In genomic region chr3:50237754-50238548, GRCh38 we compare ENCODE assay signal across 8 cellular contexts. TPM values are rescaled to one million over a fixed set of nuclear protein-coding genes. Genes with fewer than 3 reads are reported as not detected.
DNase-seq lines count a peak whose midpoint lies in the region; ATAC-seq and TF ChIP-seq lines count a peak whose summit lies in the region.

No MANE protein-coding gene starts in this region.

- peak overlapping the region; percentile 90 to 95 (median 94) for H3K27ac ChIP-seq in Peyer's patch

- ATAC-seq in GM18519 (IDR thresholded peaks at IDR 0.05; ENCODE audit: low FRiP score, unreplicated experiment) (peak; percentile 30), HG03280 (IDR thresholded peaks at IDR 0.05; ENCODE audit: unreplicated experiment) (peak; percentile 31)
- peak; percentile 57 for ATAC-seq in stimulated activated naive CD8-positive, alpha-beta T cell treated with anti-CD3 and anti-CD28 coated beads, Interleukin-15, Interleukin-2, amounts not matched to agents 100 U/mL and 50 U/mL, for 24 hours

- H3K4me1 Mint-ChIP-seq in activated T-helper 1 cell treated with anti-CD3 and anti-CD28 coated beads, Interleukin-12 subunit alpha, Interleukin-12 subunit beta, Interleukin-2, Interleukin-4 antibody, amounts not matched to agents 30 ng/mL and 10 ng/mL and 1 ng/mL, durations not matched to agents 14 hours and 24 hours and 36 hours (ENCODE audit: low read depth): peaks cover 53% of the 10 kb centered on the region
- H3K4me1 Mint-ChIP-seq in nephron: peaks cover 51% of the 10 kb centered on the region

- TF ChIP-seq POLR2A in Peyer's patch (IDR thresholded peaks at IDR 0.05): peak in 1 of 2 donors; percentile 25

- H3K27me3 Mint-ChIP-seq in activated T-helper 1 cell treated with anti-CD3 and anti-CD28 coated beads, Interleukin-12 subunit alpha, Interleukin-12 subunit beta, Interleukin-2, Interleukin-4 antibody, amounts not matched to agents 30 ng/mL and 10 ng/mL and 1 ng/mL, durations not matched to agents 14 hours and 24 hours and 36 hours (ENCODE audit: insufficient read depth): no peaks in the 10 kb centered on the region
- H3K27me3 Mint-ChIP-seq in nephron (ENCODE audit: low read depth): no peaks in the 10 kb centered on the region

- intact Hi-C loops in activated T-helper 1 cell treated with anti-CD3 and anti-CD28 coated beads, Interleukin-12 subunit alpha, Interleukin-12 subunit beta, Interleukin-2, Interleukin-4 antibody, amounts not matched to agents 30 ng/mL and 10 ng/mL and 1 ng/mL, durations not matched to agents 14 hours and 24 hours and 36 hours (cut with micrococcal nuclease): loop anchor here (1.0 to 5.0 kb wide), 6 partner anchors 8 to 896 kb away; partner anchors contain the start of genes APEH, GMPPB, RBM6 and TRAIP

- no peaks in the 10 kb centered on the region for H3K9me3 ChIP-seq in Peyer's patch

- peak overlapping the region; percentile 94 for H3K27ac Mint-ChIP-seq in activated T-helper 1 cell treated with anti-CD3 and anti-CD28 coated beads, Interleukin-12 subunit alpha, Interleukin-12 subunit beta, Interleukin-2, Interleukin-4 antibody, amounts not matched to agents 30 ng/mL and 10 ng/mL and 1 ng/mL, durations not matched to agents 14 hours and 24 hours and 36 hours
- H3K27ac Mint-ChIP-seq in nephron: peak overlapping the region; percentile 84 to 98 (median 96)

- no peaks in the 10 kb centered on the region for H3K9me3 Mint-ChIP-seq in activated T-helper 1 cell treated with anti-CD3 and anti-CD28 coated beads, Interleukin-12 subunit alpha, Interleukin-12 subunit beta, Interleukin-2, Interleukin-4 antibody, amounts not matched to agents 30 ng/mL and 10 ng/mL and 1 ng/mL, durations not matched to agents 14 hours and 24 hours and 36 hours
- H3K9me3 Mint-ChIP-seq in nephron: no peaks in the 10 kb centered on the region

- H3K4me1 ChIP-seq in Peyer's patch: peaks cover 4 to 67% (median 53%) of the 10 kb centered on the region in 4 donors

- peaks cover 0 to 2% (median 0%) of the 10 kb centered on the region in 3 donors for H3K36me3 ChIP-seq in Peyer's patch

- peak overlapping the region; percentile 99 for H3K4me3 Mint-ChIP-seq in activated T-helper 1 cell treated with anti-CD3 and anti-CD28 coated beads, Interleukin-12 subunit alpha, Interleukin-12 subunit beta, Interleukin-2, Interleukin-4 antibody, amounts not matched to agents 30 ng/mL and 10 ng/mL and 1 ng/mL, durations not matched to agents 14 hours and 24 hours and 36 hours
- peak overlapping the region; percentile 98 to 99 (median 99) for H3K4me3 Mint-ChIP-seq in nephron

- TF ChIP-seq CTCF in Peyer's patch (IDR thresholded peaks at IDR 0.05): no peak
- no peak for TF ChIP-seq CTCF in fibroblast of mammary gland (conservative IDR thresholded peaks at IDR 0.05; ENCODE audit: control insufficient read depth, insufficient read depth, low read depth, low read length)
- TF ChIP-seq CTCF in nephron (IDR thresholded peaks at IDR 0.05; ENCODE audit: unreplicated experiment in 3 of 3): no peak

- H3K36me3 Mint-ChIP-seq in activated T-helper 1 cell treated with anti-CD3 and anti-CD28 coated beads, Interleukin-12 subunit alpha, Interleukin-12 subunit beta, Interleukin-2, Interleukin-4 antibody, amounts not matched to agents 30 ng/mL and 10 ng/mL and 1 ng/mL, durations not matched to agents 14 hours and 24 hours and 36 hours (ENCODE audit: low read depth): peaks cover 18% of the 10 kb centered on the region
- H3K36me3 Mint-ChIP-seq in nephron (ENCODE audit: low read depth): peaks cover 3% of the 10 kb centered on the region

- H3K4me3 ChIP-seq in Peyer's patch: peak overlapping the region; percentile 75 to 99 (median 88)
- peak overlapping the region; percentile 90 for H3K4me3 ChIP-seq in fibroblast of mammary gland (ENCODE audit: control insufficient read depth, low read depth, low read length)

- H3K27me3 ChIP-seq in Peyer's patch: no peaks in the 10 kb centered on the region

- DNase-seq in Peyer's patch: peak; percentile 77 to 94 (median 91)
- peak; percentile 87 for DNase-seq in activated T-helper 1 cell treated with anti-CD3 and anti-CD28 coated beads, Interleukin-12 subunit alpha, Interleukin-12 subunit beta, Interleukin-2, Interleukin-4 antibody, amounts not matched to agents 30 ng/mL and 10 ng/mL and 1 ng/mL, durations not matched to agents 14 hours and 24 hours and 36 hours (ENCODE audit: low spot score)
- peak; percentile 78 for DNase-seq in fibroblast of mammary gland (ENCODE audit: low read depth)
- peak; percentile 89 for DNase-seq in stimulated activated naive CD8-positive, alpha-beta T cell treated with anti-CD3 and anti-CD28 coated beads, Interleukin-15, Interleukin-2, amounts not matched to agents 100 U/mL and 50 U/mL, for 24 hours
- no peak for DNase-seq in NCI-H446 (lab: John Stamatoyannopoulos, UW)

RNA-seq across cellular contexts. Expression of gene GNAI2, which starts 1.9 kb away (rescaled TPM):
- 100 to 1,000 TPM in 2 of 4 donors, 10 to 100 TPM in 2; 71.8 to 178 (median 98.4) TPM for total RNA-seq in Peyer's patch
- total RNA-seq in activated T-helper 1 cell treated with anti-CD3 and anti-CD28 coated beads, Interleukin-12 subunit alpha, Interleukin-12 subunit beta, Interleukin-2, Interleukin-4 antibody, amounts not matched to agents 30 ng/mL and 10 ng/mL and 1 ng/mL, durations not matched to agents 14 hours and 24 hours and 36 hours: 237 and 238 TPM in 2 replicates

RNA-seq across cellular contexts. Expression of gene SEMA3B, which starts 31.0 kb away (rescaled TPM):
- 100 to 1,000 TPM in 3 of 4 donors, 10 to 100 TPM in 1; 56.1 to 367 (median 267) TPM for total RNA-seq in Peyer's patch
- 0.49 and 1.0 TPM in 2 replicates for total RNA-seq in activated T-helper 1 cell treated with anti-CD3 and anti-CD28 coated beads, Interleukin-12 subunit alpha, Interleukin-12 subunit beta, Interleukin-2, Interleukin-4 antibody, amounts not matched to agents 30 ng/mL and 10 ng/mL and 1 ng/mL, durations not matched to agents 14 hours and 24 hours and 36 hours

RNA-seq across cellular contexts. Expression of gene SLC38A3, which starts 32.9 kb away (rescaled TPM):
- total RNA-seq in Peyer's patch: 1 to 10 TPM in 1 of 4 donors, not detected in 3; 1.3 TPM
- total RNA-seq in activated T-helper 1 cell treated with anti-CD3 and anti-CD28 coated beads, Interleukin-12 subunit alpha, Interleukin-12 subunit beta, Interleukin-2, Interleukin-4 antibody, amounts not matched to agents 30 ng/mL and 10 ng/mL and 1 ng/mL, durations not matched to agents 14 hours and 24 hours and 36 hours: not detected in 2 replicates

RNA-seq across cellular contexts. Expression of gene LSMEM2, which starts 40.9 kb away (rescaled TPM):
- not detected for total RNA-seq in Peyer's patch
- total RNA-seq in activated T-helper 1 cell treated with anti-CD3 and anti-CD28 coated beads, Interleukin-12 subunit alpha, Interleukin-12 subunit beta, Interleukin-2, Interleukin-4 antibody, amounts not matched to agents 30 ng/mL and 10 ng/mL and 1 ng/mL, durations not matched to agents 14 hours and 24 hours and 36 hours: not detected in 2 replicates

RNA-seq across cellular contexts. Expression of gene GNAT1, which starts 46.5 kb away (rescaled TPM):
- total RNA-seq in Peyer's patch: not detected
- not detected in 2 replicates for total RNA-seq in activated T-helper 1 cell treated with anti-CD3 and anti-CD28 coated beads, Interleukin-12 subunit alpha, Interleukin-12 subunit beta, Interleukin-2, Interleukin-4 antibody, amounts not matched to agents 30 ng/mL and 10 ng/mL and 1 ng/mL, durations not matched to agents 14 hours and 24 hours and 36 hours

Comparison
In these comparisons a context has a peak if more than half of its experiments do, and no peak if none do; other contexts are left out.
1. DNase-seq: peak in Peyer's patch (3 of 3), activated T-helper 1 cell treated with anti-CD3 and anti-CD28 coated beads, Interleukin-12 subunit alpha, Interleukin-12 subunit beta, Interleukin-2, Interleukin-4 antibody, amounts not matched to agents 30 ng/mL and 10 ng/mL and 1 ng/mL, durations not matched to agents 14 hours and 24 hours and 36 hours (single experiment), fibroblast of mammary gland (single experiment) and stimulated activated naive CD8-positive, alpha-beta T cell treated with anti-CD3 and anti-CD28 coated beads, Interleukin-15, Interleukin-2, amounts not matched to agents 100 U/mL and 50 U/mL, for 24 hours (single experiment); none in NCI-H446 (0 of 2).
2. RNA of gene SEMA3B, which starts 31.0 kb away (total RNA-seq): 56.1 to 367 TPM in Peyer's patch; 0.49 to 1.0 TPM in activated T-helper 1 cell treated with anti-CD3 and anti-CD28 coated beads, Interleukin-12 subunit alpha, Interleukin-12 subunit beta, Interleukin-2, Interleukin-4 antibody, amounts not matched to agents 30 ng/mL and 10 ng/mL and 1 ng/mL, durations not matched to agents 14 hours and 24 hours and 36 hours; every median in the first group is over 10 times any median in the second.
3. Peak in every context shown above with its lines, with median percentiles within 50 percentile points of each other: ATAC-seq.